ENCODE assay signal across 19 cellular contexts in genomic region chr12:42824327-42824726, GRCh38.
DNase-seq lines count a peak whose midpoint lies in the region; ATAC-seq, FAIRE-seq and TF ChIP-seq lines count a peak whose summit lies in the region.
"Had no signal": no experiment of that assay in that cellular context is flagged by ENCODE, and none has a peak within 500 bp of the region (broad histone marks: within the 10 kb centered on the region; RNA-seq: fewer than 3 reads in every experiment).

No MANE protein-coding gene starts in this region.

- H4K5ac ChIP-seq in IMR-90 (ENCODE audit: low read depth, low read length): no peak overlapping the region

- H3K27me3 ChIP-seq in HepG2 (ENCODE audit: control insufficient read depth in 1 of 2, insufficient read depth in 2 of 2, low read length in 2 of 2) (no peaks in the 10 kb centered on the region), right lobe of liver (no peaks in the 10 kb centered on the region), IMR-90 (ENCODE audit: control insufficient read depth, insufficient read depth, low read length) (no peaks in the 10 kb centered on the region)
- H3K27me3 ChIP-seq: BE2C, BLaER1 had no signal

- H3K4ac ChIP-seq in IMR-90 (ENCODE audit: low read depth, low read length): no peak overlapping the region

- TF ChIP-seq EP300 in HepG2 (IDR thresholded peaks at IDR 0.05; ENCODE audit: low read depth in 2 of 2, low read length in 2 of 2): no peak
- no peak for TF ChIP-seq EP300 in HepG2 (CRISPR knock-in tag; IDR thresholded peaks at IDR 0.05; ENCODE audit: borderline replicate concordance)

- no peak overlapping the region for H4K91ac ChIP-seq in IMR-90 (ENCODE audit: insufficient read depth, low read depth, low read length)

- CTCF ChIA-PET in HepG2 (lab: Yijun Ruan, JAX; ENCODE audit: low intra/inter-chr PET ratio, low total read pairs) (no interaction called here), IMR-90 (lab: Yijun Ruan, JAX) (no interaction called here)

- no peak overlapping the region for H3K14ac ChIP-seq in IMR-90 (replicated peaks; ENCODE audit: low read depth, low read length)

- no peak overlapping the region for H3K4me2 ChIP-seq in HepG2 (ENCODE audit: low read depth, low read length)
- no peak overlapping the region for H3K4me2 ChIP-seq in IMR-90 (ENCODE audit: low read depth, low read length)
- H3K4me2 ChIP-seq: BLaER1 had no signal

- H2AK9ac ChIP-seq in IMR-90 (replicated peaks; ENCODE audit: low read depth, low read length, poor library complexity): no peak overlapping the region

- no peak overlapping the region for H3K18ac ChIP-seq in IMR-90 (ENCODE audit: low read depth, low read length)

- no peak overlapping the region for H2BK15ac ChIP-seq in IMR-90 (ENCODE audit: low read depth, low read length)

- H2AFZ ChIP-seq in HepG2 (ENCODE audit: low read length) (no peak overlapping the region), IMR-90 (replicated peaks; ENCODE audit: low read length, poor library complexity) (no peak overlapping the region)

- no peak for ATAC-seq in HepG2
- no peak for ATAC-seq in right lobe of liver
- ATAC-seq in IMR-90 (ENCODE audit: low read depth): no peak
- no peak for ATAC-seq in HG02610 (IDR thresholded peaks at IDR 0.05; ENCODE audit: unreplicated experiment)

- no peak for TF ChIP-seq CTCF in HepG2 (CRISPR knock-in tag; IDR thresholded peaks at IDR 0.05)
- no peak for TF ChIP-seq CTCF in right lobe of liver (IDR thresholded peaks at IDR 0.05)
- no peak for TF ChIP-seq CTCF in IMR-90 (conservative IDR thresholded peaks at IDR 0.05; ENCODE audit: low read depth, low read length)

- no peak overlapping the region for H2AK5ac ChIP-seq in IMR-90 (ENCODE audit: low read depth, low read length)

- H3K4me1 ChIP-seq in HepG2 (ENCODE audit: insufficient read depth, low read length) (no peaks in the 10 kb centered on the region), right lobe of liver (no peaks in the 10 kb centered on the region), IMR-90 (ENCODE audit: control insufficient read depth, insufficient read depth, low read length) (peaks cover 3% of the 10 kb centered on the region)
- H3K4me1 ChIP-seq: BE2C, BLaER1 had no signal

- H3K27ac ChIP-seq in HepG2 (ENCODE audit: extremely low read length, insufficient read depth, low read length) (no peak overlapping the region), right lobe of liver (no peak overlapping the region), IMR-90 (ENCODE audit: insufficient read depth, low read length) (no peak overlapping the region)
- H3K27ac ChIP-seq: 22Rv1, BLaER1 had no signal

- no peak overlapping the region for H2BK20ac ChIP-seq in IMR-90 (ENCODE audit: low read depth, low read length)

- no peaks in the 10 kb centered on the region for H3K79me1 ChIP-seq in IMR-90 (ENCODE audit: low read depth in 1 of 2, low read length in 2 of 2)

- H3K9me1 ChIP-seq in IMR-90 (ENCODE audit: insufficient read depth, low read length): no peaks in the 10 kb centered on the region

- in situ Hi-C loops in HepG2 (cut with HindIII; ENCODE audit: extremely low pct_ligation_motif_present, low pct_unique_long_range_greater_than_20kb) (no loop called here), IMR-90 (cut with MboI; ENCODE audit: low sequenced_read_pairs) (no loop called here)

- intact Hi-C loops in HepG2 (cut with micrococcal nuclease; ENCODE audit: unreplicated experiment) (no loop called here), right lobe of liver (cut with DNase I) (no loop called here), IMR-90 (cut with micrococcal nuclease) (no loop called here)

- H3K9ac ChIP-seq in HepG2 (ENCODE audit: insufficient read depth, low read depth, low read length): no peak overlapping the region
- H3K9ac ChIP-seq in IMR-90 (ENCODE audit: low read depth, low read length): no peak overlapping the region
- H3K9ac ChIP-seq: BLaER1 had no signal

- DNase-seq in HepG2 (ENCODE audit: low spot score): no peak
- DNase-seq in right lobe of liver: no peak
- no peak for DNase-seq in IMR-90
- no peak for DNase-seq in DMS 273 (lab: John Stamatoyannopoulos, UW; ENCODE audit: unreplicated experiment)
- DNase-seq: ACHN; BE2C; C1 segment of cervical spinal cord; CD4-positive, alpha-beta memory T cell; CD4-positive, CD25-positive, alpha-beta regulatory T cell; CD8-positive, alpha-beta memory T cell; COR-L47; DMS79 treated with DMSO at 0.1 percent for 48 hours; GF-D8 had no signal

- H3K36me3 ChIP-seq in HepG2 (replicated peaks in 1 of 2; ENCODE audit: control insufficient read depth in 1 of 2, insufficient read depth in 2 of 2, low read length in 2 of 2): no peaks in the 10 kb centered on the region
- H3K36me3 ChIP-seq in right lobe of liver: no peaks in the 10 kb centered on the region
- no peaks in the 10 kb centered on the region for H3K36me3 ChIP-seq in IMR-90 (ENCODE audit: control insufficient read depth, insufficient read depth, low read length)
- H3K36me3 ChIP-seq: BE2C, BLaER1 had no signal

- TF ChIP-seq RAD21 in HepG2 (CRISPR knock-in tag; IDR thresholded peaks at IDR 0.05) (no peak), IMR-90 (IDR thresholded peaks at IDR 0.05; ENCODE audit: low read length) (no peak)

- dilution Hi-C loops in IMR-90 (cut with HindIII; ENCODE audit: low sequenced_read_pairs, unreplicated experiment): no loop called here

- FAIRE-seq in HepG2 (lab: Jason Lieb, UNC): no peak
- FAIRE-seq: G401.6, GM12891, GM19239 had no signal

- H3K56ac ChIP-seq in IMR-90 (ENCODE audit: extremely low read depth, insufficient read depth, low read length): no peak overlapping the region

- 0 out of 2 replicates have a peak, but pooled peaks cover 2% of the 10 kb centered on the region for H4K20me1 ChIP-seq in HepG2 (ENCODE audit: insufficient read depth, low read length)
- no peaks in the 10 kb centered on the region for H4K20me1 ChIP-seq in IMR-90 (ENCODE audit: insufficient read depth, low read length)
- H4K20me1 ChIP-seq: BLaER1 had no signal

- BruUV-seq in HepG2 (replicated peaks; lab: Mats Ljungman, UMichigan) (no TSS peak), IMR-90 (replicated peaks; lab: Mats Ljungman, UMichigan) (no TSS peak)

- H4K8ac ChIP-seq in IMR-90 (ENCODE audit: low read depth in 2 of 2, low read length in 2 of 2): no peak overlapping the region

- no peaks in the 10 kb centered on the region for H3K79me2 ChIP-seq in HepG2 (ENCODE audit: insufficient read depth, low read length)

- POLR2A ChIA-PET in HepG2 (lab: Yijun Ruan, JAX) (no interaction called here), IMR-90 (lab: Charles Lee; ENCODE audit: unreplicated experiment) (no interaction called here)

- TF ChIP-seq POLR2A in HepG2 (IDR thresholded peaks at IDR 0.05; ENCODE audit: insufficient read depth in 1 of 2, low read depth in 2 of 2, low read length in 2 of 2) (no peak), right lobe of liver (IDR thresholded peaks at IDR 0.05) (no peak), IMR-90 (IDR thresholded peaks at IDR 0.05; ENCODE audit: low read depth, low read length) (no peak)

- no peak overlapping the region for H3K4me3 ChIP-seq in HepG2 (replicated peaks in 1 of 3; ENCODE audit: insufficient read depth in 1 of 3, low read depth in 2 of 3, low read length in 3 of 3)
- no peak overlapping the region for H3K4me3 ChIP-seq in right lobe of liver
- H3K4me3 ChIP-seq in IMR-90 (ENCODE audit: insufficient read depth, low read depth, low read length): no peak overlapping the region
- H3K4me3 ChIP-seq: BLaER1 had no signal

- WGBS in HepG2 (ENCODE audit: low lambda C conversion rate): 0% methylated on average over 2 of the region's 2 CpGs
- 52% methylated on average over 2 of the region's 2 CpGs for WGBS in right lobe of liver (ENCODE audit: insufficient coverage, low coverage, low lambda C conversion rate, missing lambda C conversion rate)
- no CpG with 5 or more reads among the region's 2 CpGs for WGBS in IMR-90 (ENCODE audit: extremely low coverage in 2 of 2, insufficient read length in 1 of 2), 2 experiments

- H2BK5ac ChIP-seq in IMR-90 (ENCODE audit: low read depth, low read length, poor library complexity, severe bottlenecking): no peak overlapping the region

- H3K9me3 ChIP-seq in HepG2 (ENCODE audit: low read length) (no peaks in the 10 kb centered on the region), right lobe of liver (no peaks in the 10 kb centered on the region), IMR-90 (ENCODE audit: control insufficient read depth, insufficient read depth, low read length) (0 out of 2 replicates have a peak, but pooled peaks cover 2% of the 10 kb centered on the region)
- H3K9me3 ChIP-seq: BE2C, BLaER1 had no signal

- H2BK120ac ChIP-seq in IMR-90 (ENCODE audit: low read depth, low read length): no peak overlapping the region

- no peak overlapping the region for H3K23ac ChIP-seq in IMR-90 (ENCODE audit: low read depth, low read length)

TF ChIP-seq in HepG2, 621 proteins besides CTCF, POLR2A, EP300 and RAD21 (continues in another document):
- TF ChIP-seq NFE2L2 (IDR thresholded peaks at IDR 0.05; ENCODE audit: low read length) (0 out of 2 replicates have a peak, but pooled peaks have one; percentile 27), ZNF543 (CRISPR knock-in tag; IDR thresholded peaks at IDR 0.05) (no peak), HBP1 (CRISPR knock-in tag; IDR thresholded peaks at IDR 0.05; ENCODE audit: low read depth) (no peak)

TF ChIP-seq in IMR-90, 13 proteins besides CTCF, POLR2A, EP300 and RAD21:
- no peak for TF ChIP-seq FOS (IDR thresholded peaks at IDR 0.05; ENCODE audit: low read depth, low read length)
- peak; percentile 24; the same call in 1 of the 2 replicates for TF ChIP-seq NFE2L2 (IDR thresholded peaks at IDR 0.05; ENCODE audit: low read depth, low read length)
TF ChIP-seq in IMR-90: peak in this region for 1.
